In genomic region chr3:169664034-169664820, GRCh38 we compare ENCODE assay signal across 8 cellular contexts. TPM values are rescaled to one million over a fixed set of nuclear protein-coding genes. Genes with fewer than 3 reads are reported as not detected.
DNase-seq lines count a peak whose midpoint lies in the region; ATAC-seq and TF ChIP-seq lines count a peak whose summit lies in the region.

No MANE protein-coding gene starts in this region.

- H3K23ac ChIP-seq in mesenchymal stem cell (ENCODE audit: low read length in 2 of 2): no peak overlapping the region

- H3K4ac ChIP-seq in mesenchymal stem cell (ENCODE audit: low read depth in 1 of 2, low read length in 2 of 2): no peak overlapping the region

- H3K9me3 ChIP-seq in mesenchymal stem cell (ENCODE audit: control insufficient read depth, low read length): no peaks in the 10 kb centered on the region

- no peak overlapping the region for H2AFZ ChIP-seq in mesenchymal stem cell (ENCODE audit: low read depth, low read length)

- H3K27ac Mint-ChIP-seq in brain (peak overlapping the region in 1 of 5 experiments; percentile 4), type B pancreatic cell (no peak overlapping the region)

- H3K9me3 Mint-ChIP-seq in brain (peaks cover 0 to 7% (median 3%) of the 10 kb centered on the region in 5 experiments), type B pancreatic cell (no peaks in the 10 kb centered on the region)

- H3K27me3 ChIP-seq in mesenchymal stem cell (ENCODE audit: control insufficient read depth in 1 of 2, insufficient read depth in 1 of 2, low read length in 2 of 2): peaks cover 70 to 94% of the 10 kb centered on the region in 2 experiments

- no peak overlapping the region for H3K18ac ChIP-seq in mesenchymal stem cell (ENCODE audit: low read depth in 1 of 2, low read length in 2 of 2)

- ATAC-seq in GM21360 (IDR thresholded peaks at IDR 0.05; ENCODE audit: unreplicated experiment): no peak

- no peak overlapping the region for H2BK5ac ChIP-seq in mesenchymal stem cell (ENCODE audit: low read depth, low read length, poor library complexity, severe bottlenecking)

- H2BK120ac ChIP-seq in mesenchymal stem cell (ENCODE audit: low read depth, low read length): no peak overlapping the region

- H4K8ac ChIP-seq in mesenchymal stem cell (ENCODE audit: low read length): no peak overlapping the region

- H2BK12ac ChIP-seq in mesenchymal stem cell (ENCODE audit: low read length in 2 of 2): no peak overlapping the region

- H2AK5ac ChIP-seq in mesenchymal stem cell (ENCODE audit: low read length, severe bottlenecking): no peak overlapping the region

- no peak overlapping the region for H4K91ac ChIP-seq in mesenchymal stem cell (ENCODE audit: low read length)

- H3K27me3 Mint-ChIP-seq in brain (peaks cover 96% of the 10 kb centered on the region), type B pancreatic cell (peaks cover 84% of the 10 kb centered on the region)

- peak; percentile 62 for DNase-seq in activated effector memory CD4-positive, alpha-beta T cell treated with anti-CD3 and anti-CD28 coated beads, Interleukin-2, amount 50 U/mL, for 16 hours
- no peak for DNase-seq in activated effector memory CD4-positive, alpha-beta T cell treated with Interleukin-2 at 50 U/mL for 16 hours
- no peak for DNase-seq in mesenchymal stem cell
- no peak for DNase-seq in type B pancreatic cell (ENCODE audit: extremely low spot score, unreplicated experiment)
- no peak for DNase-seq in T1000 (lab: John Stamatoyannopoulos, UW)
- no peak for DNase-seq in NCI-H1048 (lab: John Stamatoyannopoulos, UW)

- no peak overlapping the region for H3K9ac ChIP-seq in mesenchymal stem cell (ENCODE audit: low read length)

- H3K4me2 ChIP-seq in mesenchymal stem cell (ENCODE audit: low read length, poor library complexity, severe bottlenecking): peak overlapping the region; percentile 99

- H3K4me3 ChIP-seq in mesenchymal stem cell (ENCODE audit: insufficient read depth in 1 of 2, low read depth in 1 of 2, low read length in 2 of 2): peak overlapping the region in 1 of 2 experiments; percentile 72

- H3K36me3 ChIP-seq in mesenchymal stem cell (ENCODE audit: control insufficient read depth in 1 of 2, insufficient read depth in 2 of 2, low read depth in 1 of 2, low read length in 2 of 2): no peaks in the 10 kb centered on the region

- H3K4me1 ChIP-seq in mesenchymal stem cell (ENCODE audit: control insufficient read depth, insufficient read depth, low read depth, low read length): peaks cover 28% of the 10 kb centered on the region

- peak overlapping the region; percentile 66 to 95 (median 88) for H3K4me3 Mint-ChIP-seq in brain
- H3K4me3 Mint-ChIP-seq in type B pancreatic cell: peak overlapping the region; percentile 95

- H3K27ac ChIP-seq in mesenchymal stem cell (ENCODE audit: low read length, poor library complexity, severe bottlenecking): no peak overlapping the region

- H3K4me1 Mint-ChIP-seq in brain: peaks cover 58% of the 10 kb centered on the region
- H3K4me1 Mint-ChIP-seq in type B pancreatic cell (ENCODE audit: unreplicated experiment): peaks cover 45% of the 10 kb centered on the region

- under 1% methylated on average over 11 of the region's 16 CpGs for WGBS in mesenchymal stem cell

- no peak for TF ChIP-seq CTCF in brain (conservative IDR thresholded peaks at IDR 0.05)
- no peak for TF ChIP-seq CTCF in type B pancreatic cell (conservative IDR thresholded peaks at IDR 0.05)

- no peak overlapping the region for H2BK15ac ChIP-seq in mesenchymal stem cell (ENCODE audit: low read depth, poor library complexity, severe bottlenecking)

- H3K14ac ChIP-seq in mesenchymal stem cell (ENCODE audit: low read length in 2 of 2): no peak overlapping the region

- H3K36me3 Mint-ChIP-seq in brain: no peaks in the 10 kb centered on the region
- no peaks in the 10 kb centered on the region for H3K36me3 Mint-ChIP-seq in type B pancreatic cell

- no peaks in the 10 kb centered on the region for H3K79me1 ChIP-seq in mesenchymal stem cell (replicated peaks; ENCODE audit: low read length, poor library complexity, severe bottlenecking)

RNA-seq across cellular contexts. Expression of gene MECOM, which starts 0.7 kb away (rescaled TPM):
- 3.5 TPM for polyA plus RNA-seq in brain (ENCODE audit: insufficient read depth, low read depth, low replicate concordance)
- polyA plus RNA-seq in mesenchymal stem cell (2013, experiment 1 of 2): 0.54 TPM
- 0.22 TPM for polyA plus RNA-seq in mesenchymal stem cell (2013, experiment 2 of 2)
- total RNA-seq in type B pancreatic cell (ENCODE audit: low replicate concordance): 21.1 and 51.1 TPM in 2 replicates
